1 cellular context compared by ENCODE assay signal in genomic region chr16:783404-784161, GRCh38.
TF ChIP-seq lines count a peak whose summit lies in the region.

No MANE protein-coding gene starts in this region.

TF ChIP-seq in K562, 482 proteins besides CTCF, POLR2A, EP300 and RAD21:
- TF ChIP-seq, protein P1, sequence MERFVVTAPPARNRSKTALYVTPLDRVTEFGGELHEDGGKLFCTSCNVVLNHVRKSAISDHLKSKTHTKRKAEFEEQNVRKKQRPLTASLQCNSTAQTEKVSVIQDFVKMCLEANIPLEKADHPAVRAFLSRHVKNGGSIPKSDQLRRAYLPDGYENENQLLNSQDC (CRISPR knock-in tag; IDR thresholded peaks at IDR 0.05) = no peak
- TF ChIP-seq, protein P2, sequence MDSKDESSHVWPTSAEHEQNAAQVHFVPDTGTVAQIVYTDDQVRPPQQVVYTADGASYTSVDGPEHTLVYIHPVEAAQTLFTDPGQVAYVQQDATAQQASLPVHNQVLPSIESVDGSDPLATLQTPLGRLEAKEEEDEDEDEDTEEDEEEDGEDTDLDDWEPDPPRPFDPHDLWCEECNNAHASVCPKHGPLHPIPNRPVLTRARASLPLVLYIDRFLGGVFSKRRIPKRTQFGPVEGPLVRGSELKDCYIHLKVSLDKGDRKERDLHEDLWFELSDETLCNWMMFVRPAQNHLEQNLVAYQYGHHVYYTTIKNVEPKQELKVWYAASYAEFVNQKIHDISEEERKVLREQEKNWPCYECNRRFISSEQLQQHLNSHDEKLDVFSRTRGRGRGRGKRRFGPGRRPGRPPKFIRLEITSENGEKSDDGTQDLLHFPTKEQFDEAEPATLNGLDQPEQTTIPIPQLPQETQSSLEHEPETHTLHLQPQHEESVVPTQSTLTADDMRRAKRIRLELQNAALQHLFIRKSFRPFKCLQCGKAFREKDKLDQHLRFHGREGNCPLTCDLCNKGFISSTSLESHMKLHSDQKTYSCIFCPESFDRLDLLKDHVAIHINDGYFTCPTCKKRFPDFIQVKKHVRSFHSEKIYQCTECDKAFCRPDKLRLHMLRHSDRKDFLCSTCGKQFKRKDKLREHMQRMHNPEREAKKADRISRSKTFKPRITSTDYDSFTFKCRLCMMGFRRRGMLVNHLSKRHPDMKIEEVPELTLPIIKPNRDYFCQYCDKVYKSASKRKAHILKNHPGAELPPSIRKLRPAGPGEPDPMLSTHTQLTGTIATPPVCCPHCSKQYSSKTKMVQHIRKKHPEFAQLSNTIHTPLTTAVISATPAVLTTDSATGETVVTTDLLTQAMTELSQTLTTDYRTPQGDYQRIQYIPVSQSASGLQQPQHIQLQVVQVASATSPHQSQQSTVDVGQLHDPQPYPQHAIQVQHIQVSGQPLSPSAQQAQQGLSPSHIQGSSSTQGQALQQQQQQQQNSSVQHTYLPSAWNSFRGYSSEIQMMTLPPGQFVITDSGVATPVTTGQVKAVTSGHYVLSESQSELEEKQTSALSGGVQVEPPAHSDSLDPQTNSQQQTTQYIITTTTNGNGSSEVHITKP (IDR thresholded peaks at IDR 0.05; ENCODE audit: partially characterized antibody) = peak; percentile 25
- TF ChIP-seq HNRNPK (IDR thresholded peaks at IDR 0.05; ENCODE audit: low read depth, low read length, poor library complexity, severe bottlenecking) (no peak), CXXC5 (CRISPR knock-in tag; IDR thresholded peaks at IDR 0.05) (0 out of 2 replicates have a peak, but pooled peaks have one; percentile 9), GATA2 (CRISPR knock-in tag; IDR thresholded peaks at IDR 0.05) (0 out of 2 replicates have a peak, but pooled peaks have one; percentile 38), JUND (IDR thresholded peaks at IDR 0.05; ENCODE audit: borderline replicate concordance, low read depth, low read length) (0 out of 2 replicates have a peak, but pooled peaks have one; percentile 8), JUND (tag; IDR thresholded peaks at IDR 0.05; ENCODE audit: borderline replicate concordance, low read depth, low read length) (no peak), TFAP4 (CRISPR knock-in tag; IDR thresholded peaks at IDR 0.05; ENCODE audit: borderline replicate concordance) (peak; percentile 79), RFX7 (CRISPR knock-in tag; IDR thresholded peaks at IDR 0.05) (no peak), ARID1B (IDR thresholded peaks at IDR 0.05) (peak; percentile 61), TRIM24 (IDR thresholded peaks at IDR 0.05) (0 out of 4 replicates have a peak, but pooled peaks of 1 of the 2 experiments have one; percentile 35), MAX (CRISPR knock-in tag; IDR thresholded peaks at IDR 0.05) (no peak), SETDB1 (IDR thresholded peaks at IDR 0.05; ENCODE audit: low read length) (no peak), SMARCC2 (IDR thresholded peaks at IDR 0.05; ENCODE audit: low read depth) (no peak), KDM5B (IDR thresholded peaks at IDR 0.05; ENCODE audit: insufficient replicate concordance, low read depth, low read length) (peak; percentile 33), SUPT5H (IDR thresholded peaks at IDR 0.05) (peak; percentile 34; the same call in 1 of the 2 replicates), NCOR1 (IDR thresholded peaks at IDR 0.05) (peak; percentile 67), ZNF668 (CRISPR knock-in tag; IDR thresholded peaks at IDR 0.05) (no peak), POLR2G (IDR thresholded peaks at IDR 0.05; ENCODE audit: low read depth, low read length) (peak; percentile 55), NR4A1 (CRISPR knock-in tag; IDR thresholded peaks at IDR 0.05) (no peak), NR4A1 (tag; IDR thresholded peaks at IDR 0.05) (no peak), PHB (CRISPR knock-in tag; IDR thresholded peaks at IDR 0.05) (no peak), ARID3A (IDR thresholded peaks at IDR 0.05; ENCODE audit: borderline replicate concordance, low read depth, low read length) (no peak), TAL1 (IDR thresholded peaks at IDR 0.05) (peak; percentile 45; the same call in 1 of the 2 replicates), GTF2F1 (IDR thresholded peaks at IDR 0.05; ENCODE audit: low read depth, low read length) (no peak), TCF3 (CRISPR knock-in tag; IDR thresholded peaks at IDR 0.05) (peak; percentile 60), SMAD4 (CRISPR knock-in tag; conservative IDR thresholded peaks at IDR 0.05) (peak; percentile 47; the same call in 1 of the 2 replicates), MTA2 (IDR thresholded peaks at IDR 0.05; ENCODE audit: low read depth) (0 out of 2 replicates have a peak, but pooled peaks have one; percentile 14), FOXP1 (CRISPR knock-in tag; IDR thresholded peaks at IDR 0.05) (no peak), CBFA2T2 (conservative IDR thresholded peaks at IDR 0.05) (peak; percentile 69), NFIC (IDR thresholded peaks at IDR 0.05) (peak; percentile 74), RERE (CRISPR knock-in tag; IDR thresholded peaks at IDR 0.05; ENCODE audit: borderline replicate concordance) (no peak), CBFA2T3 (IDR thresholded peaks at IDR 0.05) (peak; percentile 81)
- TF ChIP-seq, protein P3, sequence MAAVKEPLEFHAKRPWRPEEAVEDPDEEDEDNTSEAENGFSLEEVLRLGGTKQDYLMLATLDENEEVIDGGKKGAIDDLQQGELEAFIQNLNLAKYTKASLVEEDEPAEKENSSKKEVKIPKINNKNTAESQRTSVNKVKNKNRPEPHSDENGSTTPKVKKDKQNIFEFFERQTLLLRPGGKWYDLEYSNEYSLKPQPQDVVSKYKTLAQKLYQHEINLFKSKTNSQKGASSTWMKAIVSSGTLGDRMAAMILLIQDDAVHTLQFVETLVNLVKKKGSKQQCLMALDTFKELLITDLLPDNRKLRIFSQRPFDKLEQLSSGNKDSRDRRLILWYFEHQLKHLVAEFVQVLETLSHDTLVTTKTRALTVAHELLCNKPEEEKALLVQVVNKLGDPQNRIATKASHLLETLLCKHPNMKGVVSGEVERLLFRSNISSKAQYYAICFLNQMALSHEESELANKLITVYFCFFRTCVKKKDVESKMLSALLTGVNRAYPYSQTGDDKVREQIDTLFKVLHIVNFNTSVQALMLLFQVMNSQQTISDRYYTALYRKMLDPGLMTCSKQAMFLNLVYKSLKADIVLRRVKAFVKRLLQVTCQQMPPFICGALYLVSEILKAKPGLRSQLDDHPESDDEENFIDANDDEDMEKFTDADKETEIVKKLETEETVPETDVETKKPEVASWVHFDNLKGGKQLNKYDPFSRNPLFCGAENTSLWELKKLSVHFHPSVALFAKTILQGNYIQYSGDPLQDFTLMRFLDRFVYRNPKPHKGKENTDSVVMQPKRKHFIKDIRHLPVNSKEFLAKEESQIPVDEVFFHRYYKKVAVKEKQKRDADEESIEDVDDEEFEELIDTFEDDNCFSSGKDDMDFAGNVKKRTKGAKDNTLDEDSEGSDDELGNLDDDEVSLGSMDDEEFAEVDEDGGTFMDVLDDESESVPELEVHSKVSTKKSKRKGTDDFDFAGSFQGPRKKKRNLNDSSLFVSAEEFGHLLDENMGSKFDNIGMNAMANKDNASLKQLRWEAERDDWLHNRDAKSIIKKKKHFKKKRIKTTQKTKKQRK (IDR thresholded peaks at IDR 0.05; ENCODE audit: borderline replicate concordance, low read depth, low read length) = no peak
- TF ChIP-seq, protein P4, sequence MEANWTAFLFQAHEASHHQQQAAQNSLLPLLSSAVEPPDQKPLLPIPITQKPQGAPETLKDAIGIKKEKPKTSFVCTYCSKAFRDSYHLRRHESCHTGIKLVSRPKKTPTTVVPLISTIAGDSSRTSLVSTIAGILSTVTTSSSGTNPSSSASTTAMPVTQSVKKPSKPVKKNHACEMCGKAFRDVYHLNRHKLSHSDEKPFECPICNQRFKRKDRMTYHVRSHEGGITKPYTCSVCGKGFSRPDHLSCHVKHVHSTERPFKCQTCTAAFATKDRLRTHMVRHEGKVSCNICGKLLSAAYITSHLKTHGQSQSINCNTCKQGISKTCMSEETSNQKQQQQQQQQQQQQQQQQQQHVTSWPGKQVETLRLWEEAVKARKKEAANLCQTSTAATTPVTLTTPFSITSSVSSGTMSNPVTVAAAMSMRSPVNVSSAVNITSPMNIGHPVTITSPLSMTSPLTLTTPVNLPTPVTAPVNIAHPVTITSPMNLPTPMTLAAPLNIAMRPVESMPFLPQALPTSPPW (CRISPR knock-in tag; IDR thresholded peaks at IDR 0.05) = peak; percentile 42
TF ChIP-seq in K562: peak in this region for 19.
